In genomic region chr2:241190291-241190981, GRCh38 we compare ENCODE assay signal across 2 cellular contexts.
TF ChIP-seq lines count a peak whose summit lies in the region.

No MANE protein-coding gene starts in this region.

TF ChIP-seq in SK-N-SH treated with all-trans-retinoic acid at 6 μM for 48 hours, 23 proteins besides CTCF, POLR2A, EP300 and RAD21:
- no peak for TF ChIP-seq ISL1 (CRISPR knock-in tag; IDR thresholded peaks at IDR 0.05)
- no peak for TF ChIP-seq ZC3H10 (CRISPR knock-in tag; IDR thresholded peaks at IDR 0.05)
- no peak for TF ChIP-seq CSDC2 (CRISPR knock-in tag; IDR thresholded peaks at IDR 0.05)
- TF ChIP-seq ESRRG (CRISPR knock-in tag; IDR thresholded peaks at IDR 0.05) = no peak
- TF ChIP-seq TSHZ2 (CRISPR knock-in tag; IDR thresholded peaks at IDR 0.05) = no peak
- TF ChIP-seq ZFP3 (CRISPR knock-in tag; IDR thresholded peaks at IDR 0.05) = no peak
- no peak for TF ChIP-seq TOX (CRISPR knock-in tag; IDR thresholded peaks at IDR 0.05; ENCODE audit: borderline replicate concordance)
- TF ChIP-seq TCF4 (CRISPR knock-in tag; IDR thresholded peaks at IDR 0.05; ENCODE audit: borderline replicate concordance) = no peak
- no peak for TF ChIP-seq PPARA (CRISPR knock-in tag; IDR thresholded peaks at IDR 0.05; ENCODE audit: borderline replicate concordance)
- no peak for TF ChIP-seq ZNF8 (CRISPR knock-in tag; IDR thresholded peaks at IDR 0.05)
- no peak for TF ChIP-seq GLIS3 (CRISPR knock-in tag; IDR thresholded peaks at IDR 0.05)
- no peak for TF ChIP-seq SNAI2 (CRISPR knock-in tag; IDR thresholded peaks at IDR 0.05)
- TF ChIP-seq CREB5 (CRISPR knock-in tag; IDR thresholded peaks at IDR 0.05; ENCODE audit: low read depth) = no peak
TF ChIP-seq in SK-N-SH treated with all-trans-retinoic acid at 6 μM for 48 hours: peak in this region for 0.

TF ChIP-seq in HepG2, 621 proteins besides CTCF, POLR2A, EP300 and RAD21:
- TF ChIP-seq ZIK1 (CRISPR knock-in tag; IDR thresholded peaks at IDR 0.05; ENCODE audit: borderline replicate concordance, low read depth) (0 out of 2 replicates have a peak, but pooled peaks have one; percentile 39), RXRA (CRISPR knock-in tag; IDR thresholded peaks at IDR 0.05) (peak; percentile 9; the same call in 1 of the 2 replicates), ZFX (CRISPR knock-in tag; IDR thresholded peaks at IDR 0.05; ENCODE audit: low read depth) (peak; percentile 79), ZFP91 (CRISPR knock-in tag; IDR thresholded peaks at IDR 0.05; ENCODE audit: borderline replicate concordance) (peak; percentile 72; the same call in 1 of the 2 replicates), HMGXB4 (CRISPR knock-in tag; IDR thresholded peaks at IDR 0.05; ENCODE audit: borderline replicate concordance in 1 of 2, low read depth in 1 of 2) (0 out of 4 replicates have a peak, but pooled peaks of 1 of the 2 experiments have one; percentile 30), ZNF749 (CRISPR knock-in tag; IDR thresholded peaks at IDR 0.05; ENCODE audit: borderline replicate concordance) (no peak), SMC3 (IDR thresholded peaks at IDR 0.05; ENCODE audit: low read length) (peak; percentile 4; the same call in 1 of the 2 replicates), HINFP (CRISPR knock-in tag; IDR thresholded peaks at IDR 0.05; ENCODE audit: low read depth) (no peak), ZNF883 (CRISPR knock-in tag; IDR thresholded peaks at IDR 0.05; ENCODE audit: not compliant biosample characterization) (no peak), MAX (IDR thresholded peaks at IDR 0.05) (0 out of 2 replicates have a peak, but pooled peaks have one; percentile 41), ZNF891 (CRISPR knock-in tag; IDR thresholded peaks at IDR 0.05) (0 out of 2 replicates have a peak, but pooled peaks have one; percentile 26), ZNF687 (CRISPR knock-in tag; IDR thresholded peaks at IDR 0.05) (peak; percentile 64), ZNF101 (CRISPR knock-in tag; IDR thresholded peaks at IDR 0.05; ENCODE audit: borderline replicate concordance, low read depth) (no peak), ARID4A (CRISPR knock-in tag; IDR thresholded peaks at IDR 0.05; ENCODE audit: borderline replicate concordance) (peak; percentile 14; the same call in 1 of the 2 replicates), UBTF (CRISPR knock-in tag; IDR thresholded peaks at IDR 0.05) (0 out of 2 replicates have a peak, but pooled peaks have one; percentile 46), ZNF770 (CRISPR knock-in tag; IDR thresholded peaks at IDR 0.05) (peak; percentile 59; the same call in 1 of the 2 replicates), ZNF782 (CRISPR knock-in tag; IDR thresholded peaks at IDR 0.05; ENCODE audit: borderline replicate concordance) (0 out of 2 replicates have a peak, but pooled peaks have one; percentile 25), PCBP1 (IDR thresholded peaks at IDR 0.05; ENCODE audit: borderline replicate concordance, low read depth, low read length) (0 out of 2 replicates have a peak, but pooled peaks have one; percentile 56), THAP8 (CRISPR knock-in tag; IDR thresholded peaks at IDR 0.05; ENCODE audit: borderline replicate concordance) (no peak), ZNF343 (CRISPR knock-in tag; IDR thresholded peaks at IDR 0.05) (0 out of 2 replicates have a peak, but pooled peaks have one; percentile 28), XRCC5 (optimal IDR thresholded peaks at IDR 0.05; ENCODE audit: low read length) (peak; percentile 36), ZFY (CRISPR knock-in tag; IDR thresholded peaks at IDR 0.05) (peak; percentile 67; the same call in 1 of the 2 replicates), HNRNPL (IDR thresholded peaks at IDR 0.05; ENCODE audit: low read depth, low read length) (0 out of 2 replicates have a peak, but pooled peaks have one; percentile 19), STAG1 (CRISPR knock-in tag; IDR thresholded peaks at IDR 0.05) (peak; percentile 34; the same call in 1 of the 2 replicates)
